1 cellular context compared by ENCODE assay signal in the genomic region with DNA sequence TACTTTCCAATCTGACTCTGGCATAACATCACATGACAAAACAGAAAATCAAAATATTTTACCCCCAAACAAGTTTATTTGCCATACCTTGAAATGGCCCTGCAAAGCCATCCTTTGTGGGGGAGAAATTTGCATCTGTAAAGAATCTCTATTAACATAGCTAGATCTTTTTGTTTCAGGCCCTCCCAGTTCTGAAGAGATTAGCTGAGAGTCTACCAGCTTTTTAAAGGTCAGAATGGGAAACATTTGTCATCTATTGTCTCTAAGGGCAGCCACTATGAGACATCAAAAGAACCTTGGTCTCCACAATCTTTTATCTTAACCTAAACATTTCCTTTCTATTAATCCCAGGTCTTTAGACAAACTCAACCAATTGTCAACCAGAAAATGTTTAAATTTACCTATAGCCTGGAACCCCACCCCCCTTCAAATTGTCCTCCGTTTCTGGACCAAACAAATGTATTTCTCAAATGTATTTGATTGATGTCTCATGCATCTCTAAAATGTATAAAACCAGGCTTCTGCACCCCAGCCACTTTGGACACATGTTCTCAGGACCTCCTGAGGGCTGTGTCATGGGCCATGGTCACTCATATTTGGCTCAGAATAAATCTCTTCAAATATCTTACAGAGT. TPM values are rescaled to one million over a fixed set of nuclear protein-coding genes. Genes with fewer than 3 reads are reported as not detected.
"Had no signal": no experiment of that assay in that cellular context is flagged by ENCODE, and none has a peak within 500 bp of the region (broad histone marks: within the 10 kb centered on the region; RNA-seq: fewer than 3 reads in every experiment).

No MANE protein-coding gene starts in this region.

RNA-seq across cellular contexts. Expression of gene RNF112, which starts 48.1 kb away (rescaled TPM):
- total RNA-seq: mammary epithelial cell had no signal
- polyA plus RNA-seq: mammary epithelial cell had no signal
